10 cellular contexts compared by ENCODE assay signal in the genomic region with DNA sequence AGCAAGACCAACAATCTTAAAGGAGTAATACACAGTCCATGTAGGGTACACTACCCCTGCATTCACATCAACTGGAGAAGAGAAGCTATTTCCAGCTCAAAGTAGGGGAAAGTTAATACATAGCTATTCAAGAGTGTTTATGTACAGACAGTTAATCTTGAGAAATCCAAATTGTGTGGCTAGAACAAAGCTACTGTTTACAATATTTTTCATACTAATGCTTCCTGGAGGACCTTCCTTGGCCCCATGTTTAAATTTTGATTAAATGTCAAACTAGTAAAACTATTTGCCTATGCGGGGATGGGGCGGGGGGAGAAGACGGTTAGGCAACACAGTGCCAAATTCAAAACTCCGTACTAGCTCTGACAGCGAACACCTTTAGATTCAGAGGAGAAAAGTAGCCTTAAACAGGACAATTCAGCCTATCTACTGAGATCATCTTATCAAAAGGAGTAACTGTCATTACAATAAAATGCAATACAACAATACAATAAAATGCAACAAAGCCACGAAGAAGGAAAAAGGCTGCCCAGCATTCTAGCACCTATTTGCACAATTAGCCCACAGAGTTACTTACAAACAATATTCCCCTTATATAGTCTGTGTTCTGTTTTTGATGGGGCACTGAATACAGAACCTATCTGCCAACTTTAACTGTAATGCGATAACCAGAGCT. TPM values are rescaled to one million over a fixed set of nuclear protein-coding genes. Genes with fewer than 3 reads are reported as not detected.
DNase-seq lines count a peak whose midpoint lies in the region; ATAC-seq, FAIRE-seq and TF ChIP-seq lines count a peak whose summit lies in the region.
"Had no signal": no experiment of that assay in that cellular context is flagged by ENCODE, and none has a peak within 500 bp of the region (broad histone marks: within the 10 kb centered on the region; RNA-seq: fewer than 3 reads in every experiment).

No MANE protein-coding gene starts in this region.

- H3K36me3 Mint-ChIP-seq in activated T-cell treated with anti-CD3 and anti-CD28 coated beads, Interleukin-2, amount 50 U/mL, for 72 hours (ENCODE audit: insufficient read depth in 2 of 2) = peaks cover 5 to 14% of the 10 kb centered on the region in 2 donors
- peaks cover 9% of the 10 kb centered on the region for H3K36me3 Mint-ChIP-seq in activated naive CD8-positive, alpha-beta T cell treated with anti-CD3 and anti-CD28 coated beads, Interleukin-2, amount 50 U/mL, for 24 hours (ENCODE audit: low read depth)

- FAIRE-seq in HepG2 (lab: Jason Lieb, UNC) = no peak

- H3K4me2 ChIP-seq in HepG2 (ENCODE audit: low read depth, low read length) = peak overlapping the region; percentile 64

- TF ChIP-seq EP300 in HepG2 (IDR thresholded peaks at IDR 0.05; ENCODE audit: low read depth in 2 of 2, low read length in 2 of 2) (no peak), HepG2 (CRISPR knock-in tag; IDR thresholded peaks at IDR 0.05; ENCODE audit: borderline replicate concordance) (no peak), transverse colon (IDR thresholded peaks at IDR 0.05; ENCODE audit: low read depth) (no peak)

- no peak for DNase-seq in activated T-cell treated with anti-CD3 and anti-CD28 coated beads, Interleukin-2, amount 50 U/mL, for 72 hours
- no peak for DNase-seq in activated T-cell treated with anti-CD3 and anti-CD28 coated beads, Interleukin-2, amount 50 U/mL, for 1 hour
- DNase-seq in activated naive CD8-positive, alpha-beta T cell treated with anti-CD3 and anti-CD28 coated beads, Interleukin-2, amount 50 U/mL, for 24 hours = no peak
- DNase-seq in HepG2 (ENCODE audit: low spot score) (no peak), transverse colon (no peak), anterior cingulate cortex (lab: John Stamatoyannopoulos, UW) (no peak)
- no peak for DNase-seq in stimulated activated CD4-positive, alpha-beta T cell treated with anti-CD3 and anti-CD28 coated beads, Interleukin-4, amount 100 ng/mL, for 24 hours
- DNase-seq: NCI-H1436 treated with DMSO at 0.1 percent for 48 hours had no signal

- POLR2A ChIA-PET in HepG2 (lab: Yijun Ruan, JAX) = interaction anchor here (1.0 to 2.7 kb wide), 5 partner anchors 14 to 76 kb away, joined by 3 to 9 read pairs (median 3); a partner anchor contains a TSS

- H3K27ac Mint-ChIP-seq in activated T-cell treated with anti-CD3 and anti-CD28 coated beads, Interleukin-2, amount 50 U/mL, for 72 hours = peak overlapping the region; percentile 78
- H3K27ac Mint-ChIP-seq in activated naive CD8-positive, alpha-beta T cell treated with anti-CD3 and anti-CD28 coated beads, Interleukin-2, amount 50 U/mL, for 24 hours = peak overlapping the region; percentile 78

- peak overlapping the region; percentile 39; the same call in 1 of the 2 replicates for H3K9ac ChIP-seq in HepG2 (ENCODE audit: insufficient read depth, low read depth, low read length)

- in situ Hi-C loops in HepG2 (cut with HindIII; ENCODE audit: extremely low pct_ligation_motif_present, low pct_unique_long_range_greater_than_20kb) = no loop called here
- in situ Hi-C loops in transverse colon (cut with MboI; ENCODE audit: low pct_ligation_motif_present in 1 of 4, low pct_unique_long_range_greater_than_20kb in 1 of 4, low sequenced_read_pairs in 3 of 4) = no loop called here

- H3K4me3 ChIP-seq in HepG2 (replicated peaks in 1 of 3; ENCODE audit: insufficient read depth in 1 of 3, low read depth in 2 of 3, low read length in 3 of 3) = peak overlapping the region in 2 of 3 experiments; percentile 3 to 33; a peak in 1 of 6 replicates
- no peak overlapping the region for H3K4me3 ChIP-seq in transverse colon

- TF ChIP-seq POLR2A in HepG2 (IDR thresholded peaks at IDR 0.05; ENCODE audit: insufficient read depth in 1 of 2, low read depth in 2 of 2, low read length in 2 of 2) (no peak), transverse colon (IDR thresholded peaks at IDR 0.05) (no peak)

- peaks cover 95% of the 10 kb centered on the region for H3K4me1 ChIP-seq in HepG2 (ENCODE audit: insufficient read depth, low read length)
- H3K4me1 ChIP-seq in transverse colon = peaks cover 24 to 85% (median 57%) of the 10 kb centered on the region in 4 donors

- H3K79me2 ChIP-seq in HepG2 (ENCODE audit: insufficient read depth, low read length) = peaks cover 90% of the 10 kb centered on the region

- ATAC-seq in activated T-cell treated with anti-CD3 and anti-CD28 coated beads, Interleukin-2, amount 50 U/mL, for 72 hours (replicated peaks in 1 of 2) = no peak
- no peak for ATAC-seq in activated naive CD8-positive, alpha-beta T cell treated with anti-CD3 and anti-CD28 coated beads, Interleukin-2, amount 50 U/mL, for 24 hours
- ATAC-seq in HepG2 (no peak), HG02840 (IDR thresholded peaks at IDR 0.05; ENCODE audit: low FRiP score, unreplicated experiment) (no peak)

- peaks cover 0 to 2% of the 10 kb centered on the region in 2 donors for H3K9me3 Mint-ChIP-seq in activated T-cell treated with anti-CD3 and anti-CD28 coated beads, Interleukin-2, amount 50 U/mL, for 72 hours
- no peaks in the 10 kb centered on the region for H3K9me3 Mint-ChIP-seq in activated naive CD8-positive, alpha-beta T cell treated with anti-CD3 and anti-CD28 coated beads, Interleukin-2, amount 50 U/mL, for 24 hours

- 20% methylated on average over 7 of the region's 7 CpGs for WGBS in HepG2 (ENCODE audit: low lambda C conversion rate)
- WGBS in transverse colon (ENCODE audit: low coverage in 1 of 2), 2 donors = 23 to 25% methylated on average over 3 to 7 of the region's 7 CpGs

- H3K4me1 Mint-ChIP-seq in activated T-cell treated with anti-CD3 and anti-CD28 coated beads, Interleukin-2, amount 50 U/mL, for 72 hours (ENCODE audit: low read depth) = peaks cover 99% of the 10 kb centered on the region
- H3K4me1 Mint-ChIP-seq in activated naive CD8-positive, alpha-beta T cell treated with anti-CD3 and anti-CD28 coated beads, Interleukin-2, amount 50 U/mL, for 24 hours = peaks cover 97% of the 10 kb centered on the region

- H2AFZ ChIP-seq in HepG2 (ENCODE audit: low read length) = no peak overlapping the region

- H3K27me3 Mint-ChIP-seq in activated T-cell treated with anti-CD3 and anti-CD28 coated beads, Interleukin-2, amount 50 U/mL, for 72 hours (ENCODE audit: low read depth) = no peaks in the 10 kb centered on the region
- H3K27me3 Mint-ChIP-seq in activated naive CD8-positive, alpha-beta T cell treated with anti-CD3 and anti-CD28 coated beads, Interleukin-2, amount 50 U/mL, for 24 hours = no peaks in the 10 kb centered on the region

- TF ChIP-seq CTCF in HepG2 (CRISPR knock-in tag; IDR thresholded peaks at IDR 0.05) (no peak), transverse colon (IDR thresholded peaks at IDR 0.05) (no peak)

- peak overlapping the region; percentile 50 to 67 for H3K4me3 Mint-ChIP-seq in activated T-cell treated with anti-CD3 and anti-CD28 coated beads, Interleukin-2, amount 50 U/mL, for 72 hours
- H3K4me3 Mint-ChIP-seq in activated naive CD8-positive, alpha-beta T cell treated with anti-CD3 and anti-CD28 coated beads, Interleukin-2, amount 50 U/mL, for 24 hours = no peak overlapping the region

- TF ChIP-seq RAD21 in HepG2 (CRISPR knock-in tag; IDR thresholded peaks at IDR 0.05) = no peak

- H3K9me3 ChIP-seq in HepG2 (ENCODE audit: low read length) (no peaks in the 10 kb centered on the region), transverse colon (no peaks in the 10 kb centered on the region)
- H3K9me3 ChIP-seq: thoracic aorta had no signal

- H3K27me3 ChIP-seq in HepG2 (ENCODE audit: control insufficient read depth in 1 of 2, insufficient read depth in 2 of 2, low read length in 2 of 2) = no peaks in the 10 kb centered on the region
- H3K27me3 ChIP-seq in transverse colon = no peaks in the 10 kb centered on the region

- H3K27ac ChIP-seq in HepG2 (ENCODE audit: extremely low read length, insufficient read depth, low read length) (peak overlapping the region; percentile 63), transverse colon (peak overlapping the region; percentile 24 to 64 (median 44))

- peaks cover 50% of the 10 kb centered on the region for H4K20me1 ChIP-seq in HepG2 (ENCODE audit: insufficient read depth, low read length)

- BruUV-seq in HepG2 (replicated peaks; lab: Mats Ljungman, UMichigan) = no TSS peak

- H3K36me3 ChIP-seq in HepG2 (replicated peaks in 1 of 2; ENCODE audit: control insufficient read depth in 1 of 2, insufficient read depth in 2 of 2, low read length in 2 of 2) (no peaks in the 10 kb centered on the region), transverse colon (no peaks in the 10 kb centered on the region)
- H3K36me3 ChIP-seq: thoracic aorta had no signal

- CTCF ChIA-PET in HepG2 (lab: Yijun Ruan, JAX; ENCODE audit: low intra/inter-chr PET ratio, low total read pairs) = no interaction called here

- intact Hi-C loops in HepG2 (cut with micrococcal nuclease; ENCODE audit: unreplicated experiment) = no loop called here
- intact Hi-C loops in transverse colon (cut with DNase I; ENCODE audit: low total_unique reads) = no loop called here

TF ChIP-seq in HepG2, 621 proteins besides CTCF, POLR2A, EP300 and RAD21 (continues in another document):
- peak; percentile 13; the same call in 1 of the 2 replicates for TF ChIP-seq SOX5 (CRISPR knock-in tag; IDR thresholded peaks at IDR 0.05; ENCODE audit: borderline replicate concordance)

RNA-seq across cellular contexts. Expression of a gene that starts 29.1 kb away (rescaled TPM):
- 100 to 1,000 TPM; 161 to 187 TPM for total RNA-seq in activated T-cell treated with anti-CD3 and anti-CD28 coated beads, Interleukin-2, amount 50 U/mL, for 72 hours
- 11.4 TPM in 2 replicates for total RNA-seq in HepG2 (2016; rRNA removed; fragmentation: Illumina TruSeq; extraction: Trizol)
- 9.3 and 10.8 TPM in 2 replicates for total RNA-seq in HepG2 (2016; cell fraction: cytosol; rRNA removed; fragmentation: Illumina TruSeq; extraction: Trizol; ENCODE audit: low read depth)
- total RNA-seq in HepG2 (2016; cell fraction: insoluble cytoplasmic fraction; rRNA removed; fragmentation: Illumina TruSeq; extraction: Trizol) = 9.9 and 11.8 TPM in 2 replicates
- total RNA-seq in HepG2 (2016; cell fraction: membrane; rRNA removed; fragmentation: Illumina TruSeq; extraction: Trizol) = 14.9 and 16.5 TPM in 2 replicates
- 16.3 and 19.3 TPM in 2 replicates for total RNA-seq in HepG2 (2016; cell fraction: nucleus; rRNA removed; fragmentation: Illumina TruSeq; extraction: Trizol)
- 10.5 TPM in 2 replicates for polyA plus RNA-seq in HepG2 (2011; rRNA removed)
- polyA plus RNA-seq in HepG2 (2011; cell fraction: cytosol; rRNA removed) = 5.5 and 5.9 TPM in 2 replicates
- polyA plus RNA-seq in HepG2 (2011; cell fraction: nucleus; rRNA removed) = 33.7 and 40.9 TPM in 2 replicates
- 38.7 and 50.8 TPM in 2 replicates for polyA plus RNA-seq in HepG2 (2012)
- 3.9 and 4.0 TPM in 2 replicates for polyA plus RNA-seq in HepG2 (2016; cell fraction: cytosol; fragmentation: Illumina TruSeq; extraction: Trizol; ENCODE audit: low read depth)
- polyA plus RNA-seq in HepG2 (2016; cell fraction: insoluble cytoplasmic fraction; fragmentation: Illumina TruSeq; extraction: Trizol; ENCODE audit: low read depth) = 19.8 and 29.3 TPM in 2 replicates
- polyA plus RNA-seq in HepG2 (2016; cell fraction: membrane; fragmentation: Illumina TruSeq; extraction: Trizol; ENCODE audit: low read depth) = 14.9 and 16.3 TPM in 2 replicates
- polyA plus RNA-seq in HepG2 (2016; cell fraction: nucleus; fragmentation: Illumina TruSeq; extraction: Trizol; ENCODE audit: insufficient read depth, low read depth) = 50.8 and 56.4 TPM in 2 replicates
- polyA minus RNA-seq in HepG2 (2011; rRNA and poly(A)+ RNA removed; ENCODE audit: low replicate concordance) = 42.7 and 54.2 TPM in 2 replicates
- polyA minus RNA-seq in HepG2 (2011; cell fraction: cytosol; rRNA and poly(A)+ RNA removed) = 22.2 and 24.6 TPM in 2 replicates
- polyA minus RNA-seq in HepG2 (2011; cell fraction: nucleus; rRNA and poly(A)+ RNA removed) = 49.4 and 56.1 TPM in 2 replicates
- total RNA-seq in transverse colon = 10 to 100 TPM; 39.5 to 87.9 (median 61.2) TPM

Comparison
In these comparisons a context has a peak if more than half of its experiments do, and no peak if none do; other contexts are left out.
1. H3K4me3 ChIP-seq: peak in HepG2 (2 of 3); none in transverse colon (0 of 4).